ENCODE assay signal across 14 cellular contexts in genomic region chr10:43223056-43223455, GRCh38.
"Had no signal": no experiment of that assay in that cellular context is flagged by ENCODE, and none has a peak within 500 bp of the region (broad histone marks: within the 10 kb centered on the region; RNA-seq: fewer than 3 reads in every experiment).

No MANE protein-coding gene starts in this region.

- DNase-seq: activated CD4-positive, CD25-positive, alpha-beta regulatory T cell treated with anti-CD3 and anti-CD28 coated beads, Interleukin-2, amount 50 U/mL, for 72 hours; brain microvascular endothelial cell; cortex of kidney; effector CD8-positive, alpha-beta T cell; foreskin fibroblast; hypothalamus; kidney glomerular epithelial cell; mesendoderm; nucleus accumbens; stimulated activated CD4-positive, alpha-beta T cell treated with anti-CD3 and anti-CD28 coated beads, Interleukin-2, amount 100 ng/mL, for 48 hours; stimulated activated naive B cell treated with anti-CD40 and anti-IgM and Interleukin-4, amounts not matched to agents 10 μg/mL and 1 μg/mL and 100 μg/mL, for 72 hours; thyroid gland had no signal

- H3K27ac Mint-ChIP-seq: activated T-helper 1 cell treated with anti-CD3 and anti-CD28 coated beads, Interleukin-12 subunit alpha, Interleukin-12 subunit beta, Interleukin-2, Interleukin-4 antibody, amounts not matched to agents 30 ng/mL and 10 ng/mL and 1 ng/mL, durations not matched to agents 14 hours and 24 hours and 36 hours; nephron; stimulated activated naive B cell treated with anti-CD40 and anti-IgM and Interleukin-4, amounts not matched to agents 10 μg/mL and 1 μg/mL and 100 μg/mL, for 72 hours had no signal

- H3K9me3 Mint-ChIP-seq: activated T-helper 1 cell treated with anti-CD3 and anti-CD28 coated beads, Interleukin-12 subunit alpha, Interleukin-12 subunit beta, Interleukin-2, Interleukin-4 antibody, amounts not matched to agents 30 ng/mL and 10 ng/mL and 1 ng/mL, durations not matched to agents 14 hours and 24 hours and 36 hours; nephron; stimulated activated naive B cell treated with anti-CD40 and anti-IgM and Interleukin-4, amounts not matched to agents 10 μg/mL and 1 μg/mL and 100 μg/mL, for 72 hours had no signal

- H3K4me3 Mint-ChIP-seq: activated T-helper 1 cell treated with anti-CD3 and anti-CD28 coated beads, Interleukin-12 subunit alpha, Interleukin-12 subunit beta, Interleukin-2, Interleukin-4 antibody, amounts not matched to agents 30 ng/mL and 10 ng/mL and 1 ng/mL, durations not matched to agents 14 hours and 24 hours and 36 hours; stimulated activated naive B cell treated with anti-CD40 and anti-IgM and Interleukin-4, amounts not matched to agents 10 μg/mL and 1 μg/mL and 100 μg/mL, for 72 hours had no signal

- ATAC-seq: stimulated activated naive B cell treated with anti-CD40 and anti-IgM and Interleukin-4, amounts not matched to agents 10 μg/mL and 1 μg/mL and 100 μg/mL, for 72 hours had no signal

- H3K36me3 Mint-ChIP-seq: stimulated activated naive B cell treated with anti-CD40 and anti-IgM and Interleukin-4, amounts not matched to agents 10 μg/mL and 1 μg/mL and 100 μg/mL, for 72 hours had no signal
